ENCODE assay signal across 9 cellular contexts in genomic region chr12:69897744-69898143, GRCh38.
DNase-seq lines count a peak whose midpoint lies in the region; ATAC-seq, FAIRE-seq and TF ChIP-seq lines count a peak whose summit lies in the region.
"Had no signal": no experiment of that assay in that cellular context is flagged by ENCODE, and none has a peak within 500 bp of the region (broad histone marks: within the 10 kb centered on the region; RNA-seq: fewer than 3 reads in every experiment).

No MANE protein-coding gene starts in this region.

- intact Hi-C loops in pancreas (cut with DNase I) = no loop called here

- DNase-seq in GM04503 (ENCODE audit: low read depth) (peak; percentile 48), RPMI8226 (peak; percentile 90), fibroblast of villous mesenchyme (ENCODE audit: low read depth) (peak; percentile 73), pancreas (no peak), KBM-7 (no peak)
- DNase-seq: NCI-H187 had no signal

- H3K36me3 ChIP-seq in pancreas = no peaks in the 10 kb centered on the region

- in situ Hi-C loops in KBM-7 (cut with MboI; ENCODE audit: low pct_unique_long_range_greater_than_20kb, low sequenced_read_pairs) = loop anchor here (25.0 kb wide), 1 partner anchor 815 kb away; no protein-coding TSS in a partner anchor

- H3K9me3 ChIP-seq in pancreas = no peaks in the 10 kb centered on the region

- FAIRE-seq in pancreas (lab: Jason Lieb, UNC) = no peak

- WGBS in pancreas, 2 donors = 69 to 73% methylated on average over 1 of the region's 1 CpG

- H3K27me3 ChIP-seq in pancreas = no peaks in the 10 kb centered on the region

- H3K4me1 ChIP-seq in pancreas = peaks cover 0 to 2% (median 0%) of the 10 kb centered on the region in 3 donors

- no peak overlapping the region for H3K27ac ChIP-seq in pancreas

- H3K4me3 ChIP-seq in fibroblast of villous mesenchyme (ENCODE audit: low read depth, low read length) (no peak overlapping the region), pancreas (no peak overlapping the region)

- ATAC-seq in pancreas (peak in 3 of 4 donors; percentile 34 to 76 (median 51)), GM19351 (IDR thresholded peaks at IDR 0.05; ENCODE audit: unreplicated experiment) (no peak), GM21367 (IDR thresholded peaks at IDR 0.05; ENCODE audit: unreplicated experiment) (no peak), HG03432 (IDR thresholded peaks at IDR 0.05; ENCODE audit: unreplicated experiment) (no peak)

- TF ChIP-seq CTCF in fibroblast of villous mesenchyme (IDR thresholded peaks at IDR 0.05; ENCODE audit: insufficient read depth, low read depth, low read length) (no peak), pancreas (IDR thresholded peaks at IDR 0.05) (no peak)

Comparison
In these comparisons a context has a peak if more than half of its experiments do, and no peak if none do; other contexts are left out.
1. DNase-seq: peak in GM04503 (single experiment), RPMI8226 (single experiment) and fibroblast of villous mesenchyme (single experiment); none in pancreas (0 of 6) and KBM-7 (single experiment).
2. ATAC-seq: peak in pancreas (3 of 4); none in GM19351 (single experiment), GM21367 (single experiment) and HG03432 (single experiment).